Comparison of ENCODE assay signal across 22 cellular contexts in genomic region chr10:34467902-34468301, GRCh38.
DNase-seq lines count a peak whose midpoint lies in the region; ATAC-seq, FAIRE-seq and TF ChIP-seq lines count a peak whose summit lies in the region.
"Had no signal": no experiment of that assay in that cellular context is flagged by ENCODE, and none has a peak within 500 bp of the region (broad histone marks: within the 10 kb centered on the region; RNA-seq: fewer than 3 reads in every experiment).

No MANE protein-coding gene starts in this region.

- no peaks in the 10 kb centered on the region for H3K9me2 ChIP-seq in GM23338 (ENCODE audit: insufficient read depth)

- H3K27me3 Mint-ChIP-seq in GM23338 (ENCODE audit: insufficient read depth, low read depth, poor library complexity) (peaks cover 2% of the 10 kb centered on the region), nephron progenitor cell (ENCODE audit: low read depth, poor library complexity) (no peaks in the 10 kb centered on the region)
- H3K27me3 Mint-ChIP-seq: CD4-positive, CD25-positive, alpha-beta regulatory T cell had no signal

- WGBS in GM12878 (ENCODE audit: insufficient coverage, insufficient replicate concordance, low lambda C conversion rate, missing lambda C conversion rate), result 49% methylated on average over 2 of the region's 2 CpGs

- H3K36me3 ChIP-seq in GM23338 (ENCODE audit: insufficient read depth), result no peaks in the 10 kb centered on the region
- no peaks in the 10 kb centered on the region for H3K36me3 ChIP-seq in GM12878 (ENCODE audit: control insufficient read depth in 2 of 2, insufficient read depth in 2 of 2, low read length in 1 of 2)
- H3K36me3 ChIP-seq: BE2C had no signal

- peak; percentile 59; the same call in 2 of the 3 replicates for ATAC-seq in GM23338
- peak; percentile 60 for ATAC-seq in GM12878
- no peak for ATAC-seq in HG03025 (IDR thresholded peaks at IDR 0.05; ENCODE audit: low FRiP score, unreplicated experiment)

- no peak for TF ChIP-seq RAD21 in GM12878 (IDR thresholded peaks at IDR 0.05; ENCODE audit: insufficient read depth, low read depth, low read length)

- H3K79me2 ChIP-seq in GM23338 (replicated peaks; ENCODE audit: insufficient read depth) (0 out of 2 replicates have a peak, but pooled peaks cover 4% of the 10 kb centered on the region), GM12878 (ENCODE audit: control insufficient read depth, insufficient read depth, low read length) (no peaks in the 10 kb centered on the region)

- H4K20me1 ChIP-seq in GM23338 (replicated peaks; ENCODE audit: insufficient read depth) (no peaks in the 10 kb centered on the region), GM12878 (ENCODE audit: control insufficient read depth, insufficient read depth) (no peaks in the 10 kb centered on the region)
- H4K20me1 ChIP-seq: BLaER1 had no signal

- TF ChIP-seq EP300 in GM12878 (IDR thresholded peaks at IDR 0.05; ENCODE audit: borderline replicate concordance in 1 of 2, control insufficient read depth in 1 of 2, low read depth in 2 of 2, low read length in 2 of 2), result no peak

- H2AFZ ChIP-seq in GM23338 (no peak overlapping the region), GM12878 (ENCODE audit: control insufficient read depth, low read depth, low read length) (no peak overlapping the region)

- no peak for TF ChIP-seq POLR2A in GM12878 (IDR thresholded peaks at IDR 0.05; ENCODE audit: low read depth, low read length)

- FAIRE-seq in GM12878 (lab: Jason Lieb, UNC), result no peak
- FAIRE-seq: A204.1, GM12892, GM18507 had no signal

- POLR2A ChIA-PET in GM12878 (lab: Charles Lee), result interaction anchor here (0.7 kb wide), 1 partner anchor 200 kb away, joined by 3 read pairs; no protein-coding TSS in a partner anchor

- H3K4me1 ChIP-seq in GM23338 (ENCODE audit: insufficient read depth) (no peaks in the 10 kb centered on the region), GM12878 (ENCODE audit: control insufficient read depth, insufficient read depth, low read length) (no peaks in the 10 kb centered on the region)
- H3K4me1 ChIP-seq: BE2C, BLaER1 had no signal

- RAD21 ChIA-PET in GM12878 (lab: Charles Lee; ENCODE audit: unreplicated experiment), result interaction anchor here (0.9 kb wide), 1 partner anchor 11 kb away, joined by 3 read pairs; no protein-coding TSS in a partner anchor

- H3K9me3 Mint-ChIP-seq in GM23338, result no peaks in the 10 kb centered on the region
- H3K9me3 Mint-ChIP-seq in nephron progenitor cell, result no peaks in the 10 kb centered on the region
- H3K9me3 Mint-ChIP-seq: CD14-positive monocyte; CD4-positive, alpha-beta memory T cell had no signal

- H3K36me3 Mint-ChIP-seq in GM23338 (ENCODE audit: low read depth) (no peaks in the 10 kb centered on the region), nephron progenitor cell (ENCODE audit: low read depth) (peaks cover 23% of the 10 kb centered on the region)
- H3K36me3 Mint-ChIP-seq: CD14-positive monocyte; CD4-positive, alpha-beta memory T cell; CD4-positive, CD25-positive, alpha-beta regulatory T cell; CD8-positive, alpha-beta memory T cell had no signal

- no TSS peak for BruUV-seq in GM12878 (replicated peaks; lab: Mats Ljungman, UMichigan)

- H3K4me2 ChIP-seq in GM23338 (no peak overlapping the region), GM12878 (ENCODE audit: control insufficient read depth, insufficient read depth) (no peak overlapping the region)
- H3K4me2 ChIP-seq: BLaER1 had no signal

- H3K4me1 Mint-ChIP-seq in GM23338, result peaks cover 2% of the 10 kb centered on the region; the same call in 1 of the 3 replicates
- H3K4me1 Mint-ChIP-seq in nephron progenitor cell, result peaks cover 5% of the 10 kb centered on the region
- H3K4me1 Mint-ChIP-seq: CD14-positive monocyte; CD4-positive, alpha-beta memory T cell; CD4-positive, CD25-positive, alpha-beta regulatory T cell; CD8-positive, alpha-beta memory T cell had no signal

- in situ Hi-C loops in GM12878 (cut with MboI), result no loop called here

- CTCF ChIA-PET in GM12878 (lab: Yijun Ruan, JAX), result interaction anchor here (0.9 to 1.9 kb wide), 4 partner anchors 12 to 171 kb away, joined by 3 to 6 read pairs (median 4); no protein-coding TSS in a partner anchor

- no peak overlapping the region for H3K27ac Mint-ChIP-seq in GM23338
- H3K27ac Mint-ChIP-seq in nephron progenitor cell, result no peak overlapping the region
- H3K27ac Mint-ChIP-seq: CD14-positive monocyte; CD4-positive, alpha-beta memory T cell; CD4-positive, CD25-positive, alpha-beta regulatory T cell; CD8-positive, alpha-beta memory T cell had no signal

- H3K27me3 ChIP-seq in GM23338 (ENCODE audit: insufficient read depth), result no peaks in the 10 kb centered on the region
- no peaks in the 10 kb centered on the region for H3K27me3 ChIP-seq in GM12878 (replicated peaks in 1 of 2; ENCODE audit: control insufficient read depth in 2 of 2, insufficient read depth in 2 of 2, low read length in 1 of 2)
- H3K27me3 ChIP-seq: BE2C, BLaER1 had no signal

- no peaks in the 10 kb centered on the region for H3F3A ChIP-seq in GM23338 (replicated peaks; ENCODE audit: low read depth)

- H3K9ac ChIP-seq in GM12878 (ENCODE audit: control insufficient read depth, insufficient read depth, low read length), result no peak overlapping the region
- H3K9ac ChIP-seq: BLaER1 had no signal

- H3K4me3 Mint-ChIP-seq in GM23338 (no peak overlapping the region), nephron progenitor cell (no peak overlapping the region)
- H3K4me3 Mint-ChIP-seq: CD14-positive monocyte; CD4-positive, alpha-beta memory T cell; CD4-positive, CD25-positive, alpha-beta regulatory T cell; CD8-positive, alpha-beta memory T cell had no signal

- H3K4me3 ChIP-seq in GM23338 (no peak overlapping the region), GM12878 (no peak overlapping the region)
- H3K4me3 ChIP-seq: BLaER1 had no signal

- no peaks in the 10 kb centered on the region for H3K9me3 ChIP-seq in GM12878 (replicated peaks; ENCODE audit: control insufficient read depth, insufficient read depth, low read length)
- H3K9me3 ChIP-seq: BE2C, BLaER1 had no signal

- no peak overlapping the region for H3K27ac ChIP-seq in GM23338 (ENCODE audit: low read depth)
- H3K27ac ChIP-seq in GM12878 (ENCODE audit: control insufficient read depth, insufficient read depth), result no peak overlapping the region
- H3K27ac ChIP-seq: BLaER1 had no signal

- intact Hi-C loops in GM12878 (cut with micrococcal nuclease; ENCODE audit: unreplicated experiment), result no loop called here

- SMC1A ChIA-PET in GM12878 (lab: Charles Lee; ENCODE audit: uncharacterized antibody, unreplicated experiment), result interaction anchor here (0.8 to 2.0 kb wide), 8 partner anchors 9 to 170 kb away, joined by 3 to 7 read pairs (median 3); no protein-coding TSS in a partner anchor

- TF ChIP-seq CTCF in GM23338 (conservative IDR thresholded peaks at IDR 0.05; ENCODE audit: low read depth in 2 of 2) (no peak), GM12878 (IDR thresholded peaks at IDR 0.05 in 2 of 3, conservative IDR thresholded peaks at IDR 0.05 in 1 of 3; ENCODE audit: control insufficient read depth in 2 of 3, extremely low read depth in 1 of 3, insufficient read depth in 1 of 3, low read depth in 3 of 3, low read length in 3 of 3) (no peak), nephron progenitor cell (IDR thresholded peaks at IDR 0.05) (no peak)

- DNase-seq in GM23338 (ENCODE audit: low spot score) (no peak), GM12878 (ENCODE audit: low read depth, low spot score) (no peak), NCI-H1694 treated with DMSO at 0.1 percent for 48 hours (lab: John Stamatoyannopoulos, UW) (no peak), nephron progenitor cell (no peak)
- DNase-seq: 8988T; ACHN; BE2C; C1 segment of cervical spinal cord; CD4-positive, alpha-beta memory T cell; CD4-positive, CD25-positive, alpha-beta regulatory T cell; CD8-positive, alpha-beta memory T cell; COR-L47; DMS 273 treated with DMSO at 0.1 percent for 48 hours; DMS79 treated with DMSO at 0.1 percent for 48 hours; EL; GDM1 had no signal

TF ChIP-seq in GM23338, 12 proteins besides CTCF, POLR2A, EP300 and RAD21 (continues in another document):
- TF ChIP-seq STAT1 (IDR thresholded peaks at IDR 0.05; ENCODE audit: unreplicated experiment), result no peak
- no peak for TF ChIP-seq ZNF331 (CRISPR knock-in tag; IDR thresholded peaks at IDR 0.05; ENCODE audit: low read depth)
- no peak for TF ChIP-seq ZNF114 (CRISPR knock-in tag; IDR thresholded peaks at IDR 0.05)
- TF ChIP-seq JUNB (IDR thresholded peaks at IDR 0.05; ENCODE audit: unreplicated experiment), result no peak
- no peak for TF ChIP-seq ETS1 (IDR thresholded peaks at IDR 0.05)
- TF ChIP-seq POLR2AphosphoS5 (IDR thresholded peaks at IDR 0.05; ENCODE audit: low read depth), result no peak
- no peak for TF ChIP-seq EZH2phosphoT487 (IDR thresholded peaks at IDR 0.05; ENCODE audit: unreplicated experiment)
- no peak for TF ChIP-seq CREB1 (CRISPR knock-in tag; IDR thresholded peaks at IDR 0.05; ENCODE audit: low read depth)

TF ChIP-seq in GM12878, 131 proteins besides CTCF, POLR2A, EP300 and RAD21:
- no peak for TF ChIP-seq SMAD5 (IDR thresholded peaks at IDR 0.05; ENCODE audit: low read depth)
- TF ChIP-seq IRF4 (IDR thresholded peaks at IDR 0.05; ENCODE audit: low read depth, low read length), result no peak
